9 cellular contexts compared by ENCODE assay signal in genomic region chr7:101386558-101387199, GRCh38. TPM values are rescaled to one million over a fixed set of nuclear protein-coding genes. Genes with fewer than 3 reads are reported as not detected.
DNase-seq lines count a peak whose midpoint lies in the region; ATAC-seq, FAIRE-seq and TF ChIP-seq lines count a peak whose summit lies in the region.
"Had no signal": no experiment of that assay in that cellular context is flagged by ENCODE, and none has a peak within 500 bp of the region (broad histone marks: within the 10 kb centered on the region; RNA-seq: fewer than 3 reads in every experiment).

No MANE protein-coding gene starts in this region.

- no TSS peak for BruUV-seq in K562 (replicated peaks; lab: Mats Ljungman, UMichigan)

- intact Hi-C loops in K562 (cut with micrococcal nuclease): no loop called here

- DNase-seq in DMS 273 (lab: John Stamatoyannopoulos, UW; ENCODE audit: unreplicated experiment) (peak; percentile 98), K562 (ENCODE audit: extremely low read depth in 1 of 4, low spot score in 3 of 4) (peak in 2 of 4 experiments; percentile 26 to 39), osteoblast (ENCODE audit: insufficient read length, low spot score, missing footprints) (no peak), GM10266 (ENCODE audit: extremely low spot score) (no peak)
- DNase-seq: activated CD4-positive, alpha-beta memory T cell treated with anti-CD3 and anti-CD28 coated beads for 36 hours; central memory CD4-positive, alpha-beta T cell had no signal

- H3K9me1 ChIP-seq in K562 (ENCODE audit: control insufficient read depth, insufficient read depth, low read length): no peaks in the 10 kb centered on the region

- 0 out of 2 replicates have a peak overlapping the region, but pooled peaks have one; percentile 38 for H3K27ac ChIP-seq in HUES64 (ENCODE audit: low read depth, low read length)
- no peak overlapping the region for H3K27ac ChIP-seq in K562 (ENCODE audit: extremely low read depth, low read depth, low read length)
- no peak overlapping the region for H3K27ac ChIP-seq in osteoblast (ENCODE audit: low read depth, low read length)

- POLR2A ChIA-PET in K562 (lab: Yijun Ruan, JAX): interaction anchor here (0.5 to 1.0 kb wide), 2 partner anchors 8 to 9 kb away, joined by 3 read pairs; no protein-coding TSS in a partner anchor

- TF ChIP-seq POLR2A in K562 (conservative IDR thresholded peaks at IDR 0.05): no peak

- H3K9me3 ChIP-seq in HUES64 (ENCODE audit: insufficient read depth, low read depth, low read length) (peaks cover under 1% of the 10 kb centered on the region; the same call in 1 of the 2 replicates), K562 (replicated peaks; ENCODE audit: control insufficient read depth, insufficient read depth, low read depth, low read length) (no peaks in the 10 kb centered on the region), osteoblast (ENCODE audit: low read depth, low read length) (no peaks in the 10 kb centered on the region)

- H3K4me1 ChIP-seq in HUES64 (ENCODE audit: insufficient read depth, low read length) (peaks cover 15% of the 10 kb centered on the region), K562 (replicated peaks in 1 of 2; ENCODE audit: control insufficient read depth in 2 of 2, insufficient read depth in 2 of 2, low read length in 2 of 2) (peaks cover 0 to 5% of the 10 kb centered on the region in 2 experiments; a peak in 2 of 5 replicates), osteoblast (ENCODE audit: insufficient read depth, low read length) (peaks cover 3% of the 10 kb centered on the region)

- H3K4me3 ChIP-seq in HUES64 (ENCODE audit: low read length) (no peak overlapping the region), K562 (no peak overlapping the region), osteoblast (ENCODE audit: insufficient read depth, low read length) (peak overlapping the region; percentile 30)

- no peak for FAIRE-seq in K562 (lab: Jason Lieb, UNC)

- H3K4me2 ChIP-seq in K562 (ENCODE audit: insufficient read depth, low read length) (no peak overlapping the region), osteoblast (ENCODE audit: insufficient read depth, low read length) (peak overlapping the region; percentile 69)

- no peak for TF ChIP-seq RAD21 in K562 (CRISPR knock-in tag; conservative IDR thresholded peaks at IDR 0.05 in 1 of 2, IDR thresholded peaks at IDR 0.05 in 1 of 2)

- in situ Hi-C loops in K562 (cut with MboI): no loop called here

- H2AFZ ChIP-seq in K562 (ENCODE audit: low read depth, low read length) (no peak overlapping the region), osteoblast (ENCODE audit: low read length) (peak overlapping the region; percentile 51)

- no peak for TF ChIP-seq EP300 in K562 (IDR thresholded peaks at IDR 0.05; ENCODE audit: low read length)

- H3K36me3 ChIP-seq in HUES64 (ENCODE audit: insufficient read depth, low read length) (no peaks in the 10 kb centered on the region; the same call in 1 of the 2 replicates), K562 (ENCODE audit: control insufficient read depth, insufficient read depth, low read length) (no peaks in the 10 kb centered on the region), osteoblast (ENCODE audit: insufficient read depth, low read length) (no peaks in the 10 kb centered on the region)

- H4K20me1 ChIP-seq in K562 (replicated peaks; ENCODE audit: control insufficient read depth, insufficient read depth, low read length) (no peaks in the 10 kb centered on the region), osteoblast (ENCODE audit: insufficient read depth, low read length) (no peaks in the 10 kb centered on the region)

- 69% methylated on average over 19 of the region's 19 CpGs for WGBS in HUES64
- 4% methylated on average over 19 of the region's 19 CpGs for WGBS in K562 (ENCODE audit: insufficient coverage, low coverage, missing lambda C conversion rate)

- peak; percentile 84 for ATAC-seq in K562
- ATAC-seq in GM19455 (IDR thresholded peaks at IDR 0.05; ENCODE audit: unreplicated experiment): no peak
- ATAC-seq in GM21390 (IDR thresholded peaks at IDR 0.05; ENCODE audit: unreplicated experiment): no peak

- H3K9ac ChIP-seq in HUES64 (ENCODE audit: low read depth, low read length) (no peak overlapping the region), K562 (ENCODE audit: insufficient read depth in 1 of 2, low read depth in 2 of 2, low read length in 2 of 2) (peak overlapping the region in 1 of 2 experiments; percentile 81; a peak in 2 of 4 replicates)

- CTCF ChIA-PET in K562 (lab: Yijun Ruan, JAX; ENCODE audit: low intra/inter-chr PET ratio): no interaction called here

- no peaks in the 10 kb centered on the region for H3K27me3 ChIP-seq in HUES64 (ENCODE audit: insufficient read depth, low read length)
- H3K27me3 ChIP-seq in K562 (ENCODE audit: control insufficient read depth in 2 of 2, insufficient read depth in 2 of 2, low read length in 2 of 2): peaks cover 18 to 53% of the 10 kb centered on the region in 2 experiments; a peak in 4 of 5 replicates
- peaks cover 13% of the 10 kb centered on the region for H3K27me3 ChIP-seq in osteoblast (ENCODE audit: insufficient read depth, low read length)

- no peaks in the 10 kb centered on the region for H3K79me2 ChIP-seq in K562 (ENCODE audit: control insufficient read depth, insufficient read depth, low read length)
- H3K79me2 ChIP-seq in osteoblast (ENCODE audit: insufficient read depth, low read length): no peaks in the 10 kb centered on the region

- TF ChIP-seq CTCF in K562 (IDR thresholded peaks at IDR 0.05 in 2 of 3, conservative IDR thresholded peaks at IDR 0.05 in 1 of 3; ENCODE audit: insufficient read depth in 2 of 3, low read depth in 1 of 3, low read length in 3 of 3): no peak
- no peak for TF ChIP-seq CTCF in osteoblast (IDR thresholded peaks at IDR 0.05; ENCODE audit: extremely low read depth, low read depth, low read length)
- TF ChIP-seq CTCF in GM10266 (IDR thresholded peaks at IDR 0.05; ENCODE audit: control insufficient read depth, insufficient read depth, low read depth, missing control alignments): no peak

TF ChIP-seq in K562, 482 proteins besides CTCF, POLR2A, EP300 and RAD21:
- peak; percentile 30; the same call in 1 of the 2 replicates for TF ChIP-seq TFAP4 (CRISPR knock-in tag; IDR thresholded peaks at IDR 0.05; ENCODE audit: borderline replicate concordance)
- no peak for TF ChIP-seq CXXC5 (CRISPR knock-in tag; IDR thresholded peaks at IDR 0.05)

RNA-seq across cellular contexts. Expression of gene COL26A1, which starts 24.0 kb away (rescaled TPM):
- polyA plus RNA-seq in HUES64 (2013, experiment 1 of 2): 32.0 TPM
- polyA plus RNA-seq in HUES64 (2013, experiment 2 of 2): 34.7 TPM
- total RNA-seq in K562 (2011; cell fraction: chromatin; rRNA removed; ENCODE audit: low replicate concordance): not detected in 2 replicates
- total RNA-seq in K562 (2011; cell fraction: nucleolus; rRNA removed): not detected in 2 replicates
- total RNA-seq in K562 (2011; cell fraction: nucleoplasm; rRNA removed): not detected in 2 replicates
- total RNA-seq in K562 (2014; rRNA removed): 0.05 and 0.12 TPM in 2 replicates
- not detected in 2 replicates for total RNA-seq in K562 (2014; rRNA removed; fragmentation: Illumina TruSeq; extraction: Trizol)
- total RNA-seq in K562 (2015; rRNA removed; fragmentation: Illumina TruSeq; extraction: Trizol): not detected in 2 replicates
- 0.09 and 0.16 TPM in 2 replicates for total RNA-seq in K562 (2021)
- 0.04 TPM in 1 of 2 replicates, not detected in the other for polyA plus RNA-seq in K562 (2011; rRNA removed)
- 0.01 TPM in 1 of 2 replicates, not detected in the other for polyA plus RNA-seq in K562 (2011; cell fraction: cytosol; rRNA removed)
- 0.07 and 0.11 TPM in 2 replicates for polyA plus RNA-seq in K562 (2011; cell fraction: nucleus; rRNA removed)
- polyA plus RNA-seq in K562 (2012): 0.17 and 0.50 TPM in 2 replicates
- 0.39 TPM in 1 of 2 replicates, not detected in the other for polyA plus RNA-seq in K562 (2014; fragmentation: Illumina TruSeq; extraction: Trizol)
- not detected for polyA plus RNA-seq in K562 (2014; fragmentation: Nextera tagmentation; extraction: Ambion mirVana)
- polyA plus RNA-seq in K562 (2014; rRNA removed): 0.04 TPM in 1 of 2 replicates, not detected in the other
- not detected in 2 replicates for polyA minus RNA-seq in K562 (2011; rRNA and poly(A)+ RNA removed)
- not detected in 2 replicates for polyA minus RNA-seq in K562 (2011; cell fraction: cytosol; rRNA and poly(A)+ RNA removed)
- not detected in 2 replicates for polyA minus RNA-seq in K562 (2011; cell fraction: nucleus; rRNA and poly(A)+ RNA removed)
- not detected in 2 replicates for total RNA-seq in osteoblast
- total RNA-seq: activated CD4-positive, alpha-beta memory T cell treated with anti-CD3 and anti-CD28 coated beads for 36 hours had no signal
